In the genomic region with DNA sequence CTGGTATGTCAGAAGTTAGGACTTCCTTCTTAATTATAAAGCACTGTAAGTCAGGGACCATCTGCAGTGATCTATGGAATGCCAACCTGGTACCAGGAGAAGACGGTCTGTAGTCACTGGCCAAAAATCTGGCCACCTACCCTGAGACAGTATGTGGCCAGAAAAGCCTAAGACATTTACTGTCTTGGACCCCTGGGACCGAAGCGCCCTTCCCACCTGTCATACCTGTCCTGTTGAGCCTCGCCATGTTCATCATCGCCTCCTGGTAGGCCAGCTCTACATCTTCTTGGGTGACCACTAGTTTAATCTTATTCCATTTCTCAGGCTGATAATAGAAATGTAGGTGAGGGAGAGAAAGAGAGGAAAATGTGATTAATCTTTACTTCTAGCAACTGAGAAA, we compare ENCODE assay signal across 22 cellular contexts.
"Had no signal": no experiment of that assay in that cellular context is flagged by ENCODE, and none has a peak within 500 bp of the region (broad histone marks: within the 10 kb centered on the region; RNA-seq: fewer than 3 reads in every experiment).

No MANE protein-coding gene starts in this region.

- H3K9me3 Mint-ChIP-seq: dendritic cell treated with granulocyte-macrophage colony-stimulating factor and Interleukin-4, amounts not matched to agents 40 ng/mL and 50 ng/mL, for 4 days; mesothelial cell of epicardium; natural killer cell treated with Interleukin-12 subunit alpha and Interleukin-12 subunit beta and Interleukin-15 and Interleukin-18, amount 100 ng/mL, for 72 hours; neural progenitor cell; type B pancreatic cell had no signal

- DNase-seq: colonic mucosa; effector CD8-positive, alpha-beta T cell; esophagus squamous epithelium; foreskin melanocyte; mesenchymal stem cell; mucosa of descending colon; naive B cell; stimulated activated CD4-positive, alpha-beta T cell treated with anti-CD3 and anti-CD28 coated beads, Interleukin-12 subunit alpha, Interleukin-12 subunit beta, amount 100 ng/mL, for 4 hours; stimulated activated CD4-positive, alpha-beta T cell treated with anti-CD3 and anti-CD28 coated beads, Interleukin-1b, Interleukin-23, amount 100 ng/mL, for 48 hours; stimulated activated CD4-positive, alpha-beta T cell treated with anti-CD3 and anti-CD28 coated beads, Interleukin-4, amount 100 ng/mL, for 1 hour; stimulated activated CD8-positive, alpha-beta memory T cell treated with anti-CD3 and anti-CD28 coated beads, Interleukin-4, amount 100 ng/mL, for 48 hours; stimulated activated naive CD4-positive, alpha-beta T cell treated with Interleukin-2 at 50 U/mL for 16 hours; stomach; thyroid gland had no signal

- H3K4me3 ChIP-seq: colonic mucosa, esophagus squamous epithelium, mucosa of descending colon, neural progenitor cell, prostate gland, right atrium auricular region, smooth muscle cell, stomach, thyroid gland had no signal

- H2AFZ ChIP-seq: neural progenitor cell had no signal

- H3K4me1 ChIP-seq: colonic mucosa, esophagus squamous epithelium, prostate gland, right atrium auricular region, thyroid gland had no signal

- H3K27me3 Mint-ChIP-seq: dendritic cell treated with granulocyte-macrophage colony-stimulating factor and Interleukin-4, amounts not matched to agents 40 ng/mL and 50 ng/mL, for 4 days; naive B cell; natural killer cell treated with Interleukin-12 subunit alpha and Interleukin-12 subunit beta and Interleukin-15 and Interleukin-18, amount 100 ng/mL, for 72 hours; type B pancreatic cell had no signal

- H3K4me2 ChIP-seq: neural progenitor cell, smooth muscle cell had no signal

- H3K36me3 ChIP-seq: colonic mucosa, prostate gland had no signal

- H3K27ac Mint-ChIP-seq: dendritic cell treated with granulocyte-macrophage colony-stimulating factor and Interleukin-4, amounts not matched to agents 40 ng/mL and 50 ng/mL, for 4 days; natural killer cell treated with Interleukin-12 subunit alpha and Interleukin-12 subunit beta and Interleukin-15 and Interleukin-18, amount 100 ng/mL, for 72 hours; neural progenitor cell; type B pancreatic cell had no signal

- H3K4me1 Mint-ChIP-seq: mesothelial cell of epicardium, naive B cell had no signal

- H3K27me3 ChIP-seq: colonic mucosa, esophagus squamous epithelium, neural progenitor cell, right atrium auricular region, stomach, thyroid gland had no signal

- H3K4me3 Mint-ChIP-seq: dendritic cell treated with granulocyte-macrophage colony-stimulating factor and Interleukin-4, amounts not matched to agents 40 ng/mL and 50 ng/mL, for 4 days; mesothelial cell of epicardium; natural killer cell treated with Interleukin-12 subunit alpha and Interleukin-12 subunit beta and Interleukin-15 and Interleukin-18, amount 100 ng/mL, for 72 hours; neural progenitor cell; type B pancreatic cell had no signal

- ATAC-seq: mucosa of descending colon; natural killer cell treated with Interleukin-12 subunit alpha and Interleukin-12 subunit beta and Interleukin-15 and Interleukin-18, amount 100 ng/mL, for 72 hours had no signal

- H3K9me3 ChIP-seq: colonic mucosa, esophagus squamous epithelium, mucosa of descending colon, prostate gland, right atrium auricular region, stomach, thyroid gland had no signal

- H3K27ac ChIP-seq: colonic mucosa, esophagus squamous epithelium, neural progenitor cell, right atrium auricular region, stomach, thyroid gland had no signal
